ENCODE assay signal across 8 cellular contexts in genomic region chr6:35736982-35737412, GRCh38. TPM values are rescaled to one million over a fixed set of nuclear protein-coding genes. Genes with fewer than 3 reads are reported as not detected.
DNase-seq lines count a peak whose midpoint lies in the region; ATAC-seq and TF ChIP-seq lines count a peak whose summit lies in the region.

A gene with protein sequence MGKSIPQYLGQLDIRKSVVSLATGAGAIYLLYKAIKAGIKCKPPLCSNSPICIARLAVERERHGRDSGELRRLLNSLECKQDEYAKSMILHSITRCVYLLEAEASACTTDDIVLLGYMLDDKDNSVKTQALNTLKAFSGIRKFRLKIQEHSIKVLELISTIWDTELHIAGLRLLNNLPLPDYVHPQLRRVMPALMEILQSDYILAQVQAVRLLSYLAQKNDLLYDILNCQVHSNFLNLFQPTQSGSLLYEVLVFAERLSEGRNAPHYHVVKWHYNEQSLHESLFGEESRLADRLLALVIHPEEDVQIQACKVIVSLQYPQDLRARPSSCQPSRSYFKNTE (plus strand): TSS chr6:35737032. CDS start chr6:35737109, 77 bp downstream.

- H4K20me1 ChIP-seq in OCI-LY3 (ENCODE audit: insufficient read depth, low read length), result no peaks in the 10 kb centered on the region

- peak within 1 kb of the TSS; percentile 74 for H3K27ac Mint-ChIP-seq in activated CD8-positive, alpha-beta memory T cell treated with anti-CD3 and anti-CD28 coated beads, Interleukin-2, amount 10 ng/mL, durations not matched to agents 7 days and 5 days
- H3K27ac Mint-ChIP-seq in endothelial cell (ENCODE audit: unreplicated experiment), result no peak within 1 kb of the TSS
- H3K27ac Mint-ChIP-seq in endodermal cell, result no peak within 1 kb of the TSS

- 0 out of 2 replicates have a peak, but pooled peaks cover 6% of the 10 kb centered on the region for H3K79me2 ChIP-seq in OCI-LY3 (ENCODE audit: low read length)

- WGBS in spleen, 5 donors, result 73 to 87% (median 82%) methylated on average over 7 to 10 of the region's 10 CpGs
- WGBS in endodermal cell (ENCODE audit: insufficient coverage in 1 of 2, insufficient read length in 1 of 2), 2 experiments, result 93 to 97% methylated on average over 6 to 10 of the region's 10 CpGs

- no peaks in the 10 kb centered on the region for H3K36me3 ChIP-seq in OCI-LY3 (replicated peaks; ENCODE audit: low read depth, low read length)
- H3K36me3 ChIP-seq in spleen, result no peaks in the 10 kb centered on the region
- H3K36me3 ChIP-seq in endodermal cell (ENCODE audit: control insufficient read depth, insufficient read depth, low read length), result no peaks in the 10 kb centered on the region

- intact Hi-C loops in spleen (cut with DNase I; ENCODE audit: low total_unique reads), result loop anchor here (2.0 to 5.0 kb wide), 2 partner anchors 154 to 215 kb away; no protein-coding TSS in a partner anchor

- CTCF ChIA-PET in activated CD8-positive, alpha-beta memory T cell treated with anti-CD3 and anti-CD28 coated beads, Interleukin-2, amount 10 ng/mL, durations not matched to agents 7 days and 5 days (lab: Charles Lee), result interaction anchor here (0.6 to 15.3 kb wide), 60 partner anchors 11 to 837 kb away, joined by 3 to 195 read pairs (median 4); partner anchors contain the start of genes DEF6, FKBP5, RPL10A and SRPK1

- no peaks in the 10 kb centered on the region for H3K9me3 Mint-ChIP-seq in activated CD8-positive, alpha-beta memory T cell treated with anti-CD3 and anti-CD28 coated beads, Interleukin-2, amount 10 ng/mL, durations not matched to agents 7 days and 5 days (ENCODE audit: low read depth)
- H3K9me3 Mint-ChIP-seq in endothelial cell (ENCODE audit: unreplicated experiment) (no peaks in the 10 kb centered on the region), endodermal cell (no peaks in the 10 kb centered on the region)

- no peaks in the 10 kb centered on the region for H3K9me3 ChIP-seq in OCI-LY3 (ENCODE audit: insufficient read depth, low read length)
- no peaks in the 10 kb centered on the region for H3K9me3 ChIP-seq in spleen
- no peaks in the 10 kb centered on the region for H3K9me3 ChIP-seq in endodermal cell (ENCODE audit: control insufficient read depth, low read length)

- TF ChIP-seq POLR2A in spleen (IDR thresholded peaks at IDR 0.05), result no peak

- no peaks in the 10 kb centered on the region for H3K27me3 Mint-ChIP-seq in activated CD8-positive, alpha-beta memory T cell treated with anti-CD3 and anti-CD28 coated beads, Interleukin-2, amount 10 ng/mL, durations not matched to agents 7 days and 5 days
- H3K27me3 Mint-ChIP-seq in endothelial cell (ENCODE audit: unreplicated experiment) (peaks cover 6% of the 10 kb centered on the region), endodermal cell (ENCODE audit: insufficient read depth) (peaks cover 5% of the 10 kb centered on the region)

- H3K4me1 ChIP-seq in OCI-LY3 (ENCODE audit: low read length) (peaks cover 36% of the 10 kb centered on the region), spleen (peaks cover 26 to 73% (median 61%) of the 10 kb centered on the region in 6 donors), endodermal cell (ENCODE audit: control insufficient read depth, insufficient read depth, low read length) (peaks cover 5% of the 10 kb centered on the region)

- ATAC-seq in activated CD8-positive, alpha-beta memory T cell treated with anti-CD3 and anti-CD28 coated beads, Interleukin-2, amount 10 ng/mL, durations not matched to agents 7 days and 5 days, result no peak
- ATAC-seq in activated CD4-positive, CD25-positive, alpha-beta regulatory T cell treated with anti-CD3 and anti-CD28 coated beads, Interleukin-2, amount 50 U/mL, for 24 hours, result no peak

- TF ChIP-seq CTCF in OCI-LY3 (IDR thresholded peaks at IDR 0.05; ENCODE audit: low read depth, low read length), result no peak
- TF ChIP-seq CTCF in endothelial cell (IDR thresholded peaks at IDR 0.05; ENCODE audit: unreplicated experiment), result no peak
- TF ChIP-seq CTCF in spleen (IDR thresholded peaks at IDR 0.05 in 8 of 11, conservative IDR thresholded peaks at IDR 0.05 in 3 of 11), result no peak
- no peak for TF ChIP-seq CTCF in endodermal cell (conservative IDR thresholded peaks at IDR 0.05)

- no peaks in the 10 kb centered on the region for H3K27me3 ChIP-seq in OCI-LY3 (ENCODE audit: low read depth, low read length)
- H3K27me3 ChIP-seq in spleen (replicated peaks in 1 of 7), result no peaks in the 10 kb centered on the region
- H3K27me3 ChIP-seq in endodermal cell (ENCODE audit: control insufficient read depth, insufficient read depth, low read length, poor library complexity, severe bottlenecking), result no peaks in the 10 kb centered on the region

- no peak for DNase-seq in activated CD8-positive, alpha-beta memory T cell treated with anti-CD3 and anti-CD28 coated beads, Interleukin-2, amount 10 ng/mL, durations not matched to agents 7 days and 5 days
- DNase-seq in activated CD8-positive, alpha-beta memory T cell treated with anti-CD3 and anti-CD28 coated beads, Interleukin-2, amount 50 U/mL, for 48 hours, result no peak
- no peak for DNase-seq in endothelial cell (ENCODE audit: low spot score)
- DNase-seq in spleen, result peak; percentile 79
- DNase-seq in endodermal cell, result no peak
- no peak for DNase-seq in NCI-H526 (lab: John Stamatoyannopoulos, UW)

- peak within 1 kb of the TSS; percentile 39 for H3K4me3 ChIP-seq in OCI-LY3 (ENCODE audit: low read length)
- no peak within 1 kb of the TSS for H3K4me3 ChIP-seq in spleen
- no peak within 1 kb of the TSS for H3K4me3 ChIP-seq in endodermal cell (ENCODE audit: low read length)

- peak within 1 kb of the TSS; percentile 9; the same call in 1 of the 2 replicates for H3K9ac ChIP-seq in OCI-LY3 (ENCODE audit: low read length)
- H3K9ac ChIP-seq in endodermal cell (ENCODE audit: extremely low read depth, low read length, poor library complexity, severe bottlenecking), result no peak within 1 kb of the TSS

- H3K27ac ChIP-seq in OCI-LY3 (ENCODE audit: low read length), result no peak within 1 kb of the TSS
- peak within 1 kb of the TSS in 4 of 8 donors; percentile 35 to 100 (median 74) for H3K27ac ChIP-seq in spleen
- no peak within 1 kb of the TSS for H3K27ac ChIP-seq in endodermal cell (ENCODE audit: low read depth, low read length)

- peak within 1 kb of the TSS; percentile 75 for H2AFZ ChIP-seq in OCI-LY3 (ENCODE audit: low read depth, low read length)

- H3K4me2 ChIP-seq in OCI-LY3 (ENCODE audit: low read length), result peak within 1 kb of the TSS; percentile 56

- no peaks in the 10 kb centered on the region for H3K36me3 Mint-ChIP-seq in activated CD8-positive, alpha-beta memory T cell treated with anti-CD3 and anti-CD28 coated beads, Interleukin-2, amount 10 ng/mL, durations not matched to agents 7 days and 5 days
- no peaks in the 10 kb centered on the region for H3K36me3 Mint-ChIP-seq in endothelial cell (ENCODE audit: low read depth, unreplicated experiment)
- no peaks in the 10 kb centered on the region for H3K36me3 Mint-ChIP-seq in endodermal cell (ENCODE audit: low read depth)

- no peak within 1 kb of the TSS for H3K4me3 Mint-ChIP-seq in activated CD8-positive, alpha-beta memory T cell treated with anti-CD3 and anti-CD28 coated beads, Interleukin-2, amount 10 ng/mL, durations not matched to agents 7 days and 5 days
- H3K4me3 Mint-ChIP-seq in endothelial cell (ENCODE audit: unreplicated experiment) (peak within 1 kb of the TSS; percentile 45), endodermal cell (no peak within 1 kb of the TSS)

- peaks cover 34% of the 10 kb centered on the region for H3K4me1 Mint-ChIP-seq in activated CD8-positive, alpha-beta memory T cell treated with anti-CD3 and anti-CD28 coated beads, Interleukin-2, amount 10 ng/mL, durations not matched to agents 7 days and 5 days
- peaks cover 21% of the 10 kb centered on the region for H3K4me1 Mint-ChIP-seq in endothelial cell (ENCODE audit: unreplicated experiment)
- peaks cover 31% of the 10 kb centered on the region for H3K4me1 Mint-ChIP-seq in endodermal cell

RNA-seq across cellular contexts. Expression of the gene that starts here (rescaled TPM):
- total RNA-seq in activated CD8-positive, alpha-beta memory T cell treated with anti-CD3 and anti-CD28 coated beads, Interleukin-2, amount 10 ng/mL, durations not matched to agents 7 days and 5 days, result under 1 TPM; 0.45 to 0.96 TPM
- total RNA-seq in endothelial cell (ENCODE audit: unreplicated experiment) (0.69 TPM), spleen (1 to 10 TPM in 2 of 7 donors, under 1 TPM in 5; 0.23 to 1.6 (median 0.97) TPM), endodermal cell (under 1 TPM; 0.57 to 0.93 TPM)
- polyA plus RNA-seq in spleen, result 1 to 10 TPM; 2.0 to 4.1 (median 2.7) TPM
- 2.4 TPM for polyA plus RNA-seq in endodermal cell (2013, experiment 1 of 2)
- polyA plus RNA-seq in endodermal cell (2013, experiment 2 of 2), result 1.8 TPM
